ENCODE assay signal across 9 cellular contexts in genomic region chr1:63935148-63935547, GRCh38.
DNase-seq lines count a peak whose midpoint lies in the region; ATAC-seq, FAIRE-seq and TF ChIP-seq lines count a peak whose summit lies in the region.
"Had no signal": no experiment of that assay in that cellular context is flagged by ENCODE, and none has a peak within 500 bp of the region (broad histone marks: within the 10 kb centered on the region; RNA-seq: fewer than 3 reads in every experiment).

No MANE protein-coding gene starts in this region.

- POLR2A ChIA-PET in GM10248 (lab: Yijun Ruan, JAX) = no interaction called here

- H3K4me3 ChIP-seq in GM12864 (ENCODE audit: low read depth, low read length) (no peak overlapping the region), astrocyte of the cerebellum (ENCODE audit: low read depth, low read length) (no peak overlapping the region), mucosa of descending colon (no peak overlapping the region)
- H3K4me3 ChIP-seq: vagina had no signal

- in situ Hi-C loops in astrocyte of the cerebellum (cut with HindIII; ENCODE audit: low sequenced_read_pairs) = no loop called here

- peak; percentile 14 for TF ChIP-seq CTCF in GM12864 (IDR thresholded peaks at IDR 0.05; ENCODE audit: low read depth, low read length, missing control alignments)
- TF ChIP-seq CTCF in astrocyte of the cerebellum (IDR thresholded peaks at IDR 0.05; ENCODE audit: low read depth, low read length, missing control alignments) = peak; percentile 33
- TF ChIP-seq CTCF in mucosa of descending colon (IDR thresholded peaks at IDR 0.05) = no peak
- no peak for TF ChIP-seq CTCF in GM10248 (IDR thresholded peaks at IDR 0.05; ENCODE audit: control extremely low read depth, extremely low read depth, low read depth, missing control alignments)

- no peaks in the 10 kb centered on the region for H3K36me3 ChIP-seq in mucosa of descending colon (ENCODE audit: low read depth)
- H3K36me3 ChIP-seq: vagina had no signal

- FAIRE-seq in HTR-8/SVneo (lab: Jason Lieb, UNC) = no peak

- no peaks in the 10 kb centered on the region for H3K9me3 ChIP-seq in mucosa of descending colon
- H3K9me3 ChIP-seq: vagina had no signal

- ATAC-seq in HG02798 (IDR thresholded peaks at IDR 0.05; ENCODE audit: poor library complexity, unreplicated experiment) (peak; percentile 38), mucosa of descending colon (peak; percentile 44)

- no peaks in the 10 kb centered on the region for H3K4me1 ChIP-seq in mucosa of descending colon (ENCODE audit: low read depth)
- H3K4me1 ChIP-seq: vagina had no signal

- intact Hi-C loops in mucosa of descending colon (cut with DNase I, micrococcal nuclease) = no loop called here

- CTCF ChIA-PET in GM10248 (lab: Yijun Ruan, JAX) = no interaction called here

- DNase-seq in GM12864 (ENCODE audit: low read depth) = no peak
- no peak for DNase-seq in astrocyte of the cerebellum (ENCODE audit: low read depth)
- no peak for DNase-seq in mucosa of descending colon
- no peak for DNase-seq in dedifferentiated amniotic fluid mesenchymal stem cell (ENCODE audit: extremely low spot score)
- no peak for DNase-seq in GM10248 (ENCODE audit: extremely low spot score)
- no peak for DNase-seq in NCI-H2171 treated with DMSO at 0.1 percent for 48 hours (lab: John Stamatoyannopoulos, UW)
- no peak for DNase-seq in HTR-8/SVneo (ENCODE audit: insufficient read length, low spot score)

Comparison
In these comparisons a context has a peak if more than half of its experiments do, and no peak if none do; other contexts are left out.
1. CTCF ChIP-seq: peak in GM12864 (single experiment) and astrocyte of the cerebellum (single experiment); none in mucosa of descending colon (single experiment) and GM10248 (single experiment).